ENCODE assay signal across 8 cellular contexts in the genomic region with DNA sequence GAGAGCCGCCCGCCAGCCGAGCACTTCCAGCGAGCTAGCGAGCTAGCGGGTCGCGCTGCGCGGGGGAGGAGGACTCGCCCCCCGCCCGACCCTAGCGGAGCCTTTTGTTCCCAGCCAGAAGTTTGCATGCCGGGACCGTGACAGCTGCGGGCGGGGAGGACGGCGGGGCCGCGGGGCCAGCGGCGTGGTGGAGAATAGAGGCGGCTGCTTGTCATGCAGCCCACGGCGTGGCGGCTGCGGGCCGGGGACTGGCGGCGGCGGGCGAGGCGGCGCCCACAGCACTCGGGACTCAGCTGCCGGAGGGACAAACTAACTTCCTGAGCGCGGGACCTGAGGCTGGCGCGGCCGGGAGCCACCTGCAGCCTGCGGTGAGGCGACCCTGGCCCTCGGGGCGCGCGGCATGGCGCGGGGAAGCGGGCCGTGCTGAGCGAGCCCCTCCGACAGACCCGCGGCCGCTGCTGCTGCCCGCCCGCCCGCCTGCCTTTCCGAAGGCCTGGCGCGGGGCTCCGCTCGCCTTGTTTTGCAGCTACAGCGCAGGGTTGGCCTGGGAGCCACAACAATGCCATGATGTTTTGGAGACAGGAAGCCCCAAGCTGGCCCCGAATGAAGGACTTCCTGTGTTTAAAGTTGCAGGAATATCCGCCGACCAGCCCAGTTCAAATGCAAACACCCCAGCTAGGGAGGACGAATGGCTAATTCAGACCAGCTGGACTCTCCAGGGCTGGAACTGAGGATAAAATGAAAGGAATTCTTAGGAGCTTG.
DNase-seq lines count a peak whose midpoint lies in the region; ATAC-seq and TF ChIP-seq lines count a peak whose summit lies in the region.

No MANE protein-coding gene starts in this region.

- peaks cover 74% of the 10 kb centered on the region for H3K4me1 Mint-ChIP-seq in stimulated activated naive CD8-positive, alpha-beta T cell treated with anti-CD3 and anti-CD28 coated beads, Interleukin-15, amount 100 ng/mL, for 72 hours

- H3K4me3 Mint-ChIP-seq in stimulated activated naive CD8-positive, alpha-beta T cell treated with anti-CD3 and anti-CD28 coated beads, Interleukin-15, amount 100 ng/mL, for 72 hours, result peak overlapping the region; percentile 69 to 91

- no peaks in the 10 kb centered on the region for H3K9me3 ChIP-seq in Peyer's patch

- peak overlapping the region; percentile 79 to 90 (median 83) for H3K4me3 ChIP-seq in Peyer's patch

- TF ChIP-seq POLR2A in Peyer's patch (IDR thresholded peaks at IDR 0.05), result peak in 1 of 2 donors; percentile 18

- peak; percentile 27 for DNase-seq in activated CD4-positive, alpha-beta T cell treated with anti-CD3 and anti-CD28 coated beads for 48 hours
- DNase-seq in activated CD4-positive, alpha-beta T cell treated with anti-CD3 and anti-CD28 coated beads, Interleukin-2, amount 50 U/mL, for 1 hour, result no peak
- peak; percentile 39 to 61 (median 58) for DNase-seq in Peyer's patch
- peak; percentile 74 for DNase-seq in dedifferentiated amniotic fluid mesenchymal stem cell (ENCODE audit: extremely low spot score)
- peak; percentile 81 for DNase-seq in left kidney (ENCODE audit: low read depth, low spot score)
- peak in 1 of 2 donors; percentile 19 for DNase-seq in stimulated activated naive CD8-positive, alpha-beta T cell treated with anti-CD3 and anti-CD28 coated beads, Interleukin-15, amount 100 ng/mL, for 72 hours
- no peak for DNase-seq in 8988T

- H3K27me3 Mint-ChIP-seq in stimulated activated naive CD8-positive, alpha-beta T cell treated with anti-CD3 and anti-CD28 coated beads, Interleukin-15, amount 100 ng/mL, for 72 hours, result no peaks in the 10 kb centered on the region

- no peak for TF ChIP-seq CTCF in Peyer's patch (IDR thresholded peaks at IDR 0.05)

- peaks cover 0 to 50% (median 1%) of the 10 kb centered on the region in 4 donors for H3K4me1 ChIP-seq in Peyer's patch

- H3K27ac Mint-ChIP-seq in stimulated activated naive CD8-positive, alpha-beta T cell treated with anti-CD3 and anti-CD28 coated beads, Interleukin-15, amount 100 ng/mL, for 72 hours, result peak overlapping the region in 1 of 2 donors; percentile 82

- peaks cover 0 to 3% (median 0%) of the 10 kb centered on the region in 3 donors for H3K36me3 ChIP-seq in Peyer's patch

- H3K27me3 ChIP-seq in Peyer's patch, result no peaks in the 10 kb centered on the region

- peak overlapping the region; percentile 79 to 92 (median 82) for H3K27ac ChIP-seq in Peyer's patch

- peak; percentile 27 for ATAC-seq in HG03025 (IDR thresholded peaks at IDR 0.05; ENCODE audit: low FRiP score, unreplicated experiment)
- ATAC-seq in stimulated activated naive CD8-positive, alpha-beta T cell treated with anti-CD3 and anti-CD28 coated beads, Interleukin-15, amount 100 ng/mL, for 72 hours, result peak; percentile 57

- no peaks in the 10 kb centered on the region for H3K9me3 Mint-ChIP-seq in stimulated activated naive CD8-positive, alpha-beta T cell treated with anti-CD3 and anti-CD28 coated beads, Interleukin-15, amount 100 ng/mL, for 72 hours

Comparison
In these comparisons a context has a peak if more than half of its experiments do, and no peak if none do; other contexts are left out.
1. DNase-seq: peak in activated CD4-positive, alpha-beta T cell treated with anti-CD3 and anti-CD28 coated beads for 48 hours (single experiment), Peyer's patch (3 of 3), dedifferentiated amniotic fluid mesenchymal stem cell (single experiment) and left kidney (single experiment); none in activated CD4-positive, alpha-beta T cell treated with anti-CD3 and anti-CD28 coated beads, Interleukin-2, amount 50 U/mL, for 1 hour (single experiment) and 8988T (single experiment).